10 cellular contexts compared by ENCODE assay signal in the genomic region with DNA sequence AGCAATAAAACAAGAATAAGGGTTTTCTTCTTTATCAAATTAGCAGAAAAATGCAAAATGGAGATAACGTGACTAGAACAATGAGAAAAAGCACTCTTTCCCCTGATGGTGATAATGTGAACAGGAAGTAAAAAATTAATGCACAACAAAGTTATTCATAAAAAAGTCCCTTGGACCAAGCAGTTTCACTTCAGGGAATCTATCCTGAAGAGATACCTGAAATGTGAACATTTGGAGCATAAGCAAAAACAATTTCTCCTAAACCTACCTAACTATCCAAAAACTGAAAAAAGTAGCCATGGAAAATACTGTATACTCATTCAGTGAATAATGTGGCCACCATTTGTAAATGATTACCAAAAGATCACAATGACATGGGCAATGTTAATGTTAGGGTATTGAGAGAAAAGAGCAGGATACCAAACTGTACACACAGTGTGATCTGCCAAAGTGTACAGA. TPM values are rescaled to one million over a fixed set of nuclear protein-coding genes. Genes with fewer than 3 reads are reported as not detected.
DNase-seq lines count a peak whose midpoint lies in the region; ATAC-seq and TF ChIP-seq lines count a peak whose summit lies in the region.
"Had no signal": no experiment of that assay in that cellular context is flagged by ENCODE, and none has a peak within 500 bp of the region (broad histone marks: within the 10 kb centered on the region; RNA-seq: fewer than 3 reads in every experiment).

No MANE protein-coding gene starts in this region.

- DNase-seq in activated CD4-positive, alpha-beta memory T cell treated with anti-CD3 and anti-CD28 coated beads for 36 hours: no peak
- no peak for DNase-seq in activated CD4-positive, alpha-beta memory T cell treated with anti-CD3 and anti-CD28 coated beads, Interleukin-2, amount 10 ng/mL, durations not matched to agents 7 days and 5 days
- DNase-seq in WTC11 (ENCODE audit: low spot score) (no peak), HPDE6-E6E7 (ENCODE audit: extremely low spot score) (no peak), DMS 273 (lab: John Stamatoyannopoulos, UW; ENCODE audit: unreplicated experiment) (no peak), epidermal melanocyte (ENCODE audit: insufficient read length, low spot score) (no peak)
- DNase-seq in stimulated activated naive B cell treated with anti-CD40 and anti-IgM and Interleukin-4, amounts not matched to agents 10 μg/mL and 1 μg/mL and 100 μg/mL, for 72 hours: no peak
- DNase-seq: activated T-cell treated with anti-CD3 and anti-CD28 coated beads, Interleukin-2, amount 50 U/mL, for 1 hour; KG1 had no signal

- TF ChIP-seq CTCF in WTC11 (IDR thresholded peaks at IDR 0.05): no peak

- H3K9me3 Mint-ChIP-seq in activated CD4-positive, alpha-beta memory T cell treated with anti-CD3 and anti-CD28 coated beads for 36 hours: no peaks in the 10 kb centered on the region
- H3K9me3 Mint-ChIP-seq in activated CD4-positive, alpha-beta memory T cell treated with anti-CD3 and anti-CD28 coated beads, Interleukin-2, amount 10 ng/mL, durations not matched to agents 7 days and 5 days: no peaks in the 10 kb centered on the region
- no peaks in the 10 kb centered on the region for H3K9me3 Mint-ChIP-seq in WTC11
- H3K9me3 Mint-ChIP-seq in stimulated activated naive B cell treated with anti-CD40 and anti-IgM and Interleukin-4, amounts not matched to agents 10 μg/mL and 1 μg/mL and 100 μg/mL, for 72 hours: no peaks in the 10 kb centered on the region

- ATAC-seq in HG02798 (IDR thresholded peaks at IDR 0.05; ENCODE audit: poor library complexity, unreplicated experiment) (peak; percentile 70), WTC11 (no peak)
- ATAC-seq in stimulated activated naive B cell treated with anti-CD40 and anti-IgM and Interleukin-4, amounts not matched to agents 10 μg/mL and 1 μg/mL and 100 μg/mL, for 72 hours (replicated peaks): peak; percentile 86 to 96

- H3K27me3 Mint-ChIP-seq in activated CD4-positive, alpha-beta memory T cell treated with anti-CD3 and anti-CD28 coated beads for 36 hours: no peaks in the 10 kb centered on the region
- no peaks in the 10 kb centered on the region for H3K27me3 Mint-ChIP-seq in activated CD4-positive, alpha-beta memory T cell treated with anti-CD3 and anti-CD28 coated beads, Interleukin-2, amount 10 ng/mL, durations not matched to agents 7 days and 5 days
- H3K27me3 Mint-ChIP-seq in WTC11 (ENCODE audit: low read depth): no peaks in the 10 kb centered on the region
- H3K27me3 Mint-ChIP-seq in stimulated activated naive B cell treated with anti-CD40 and anti-IgM and Interleukin-4, amounts not matched to agents 10 μg/mL and 1 μg/mL and 100 μg/mL, for 72 hours: no peaks in the 10 kb centered on the region

- POLR2A ChIA-PET in activated CD4-positive, alpha-beta memory T cell treated with anti-CD3 and anti-CD28 coated beads for 36 hours (lab: Charles Lee): no interaction called here
- POLR2A ChIA-PET in activated CD4-positive, alpha-beta memory T cell treated with anti-CD3 and anti-CD28 coated beads, Interleukin-2, amount 10 ng/mL, durations not matched to agents 7 days and 5 days (lab: Charles Lee): no interaction called here
- POLR2A ChIA-PET in WTC11 (lab: Charles Lee): no interaction called here

- CTCF ChIA-PET in activated CD4-positive, alpha-beta memory T cell treated with anti-CD3 and anti-CD28 coated beads for 36 hours (lab: Charles Lee): interaction anchor here (1.0 to 1.7 kb wide), 2 partner anchors 11 to 29 kb away, joined by 4 read pairs; no protein-coding TSS in a partner anchor
- CTCF ChIA-PET in activated CD4-positive, alpha-beta memory T cell treated with anti-CD3 and anti-CD28 coated beads, Interleukin-2, amount 10 ng/mL, durations not matched to agents 7 days and 5 days (lab: Charles Lee): no interaction called here
- CTCF ChIA-PET in WTC11 (lab: Charles Lee): no interaction called here

- no peak overlapping the region for H3K4me3 Mint-ChIP-seq in activated CD4-positive, alpha-beta memory T cell treated with anti-CD3 and anti-CD28 coated beads for 36 hours
- no peak overlapping the region for H3K4me3 Mint-ChIP-seq in activated CD4-positive, alpha-beta memory T cell treated with anti-CD3 and anti-CD28 coated beads, Interleukin-2, amount 10 ng/mL, durations not matched to agents 7 days and 5 days
- no peak overlapping the region for H3K4me3 Mint-ChIP-seq in WTC11
- H3K4me3 Mint-ChIP-seq in stimulated activated naive B cell treated with anti-CD40 and anti-IgM and Interleukin-4, amounts not matched to agents 10 μg/mL and 1 μg/mL and 100 μg/mL, for 72 hours: no peak overlapping the region

- intact Hi-C loops in activated CD4-positive, alpha-beta memory T cell treated with anti-CD3 and anti-CD28 coated beads for 36 hours (cut with micrococcal nuclease): no loop called here

- peak overlapping the region; percentile 54 for H3K27ac Mint-ChIP-seq in activated CD4-positive, alpha-beta memory T cell treated with anti-CD3 and anti-CD28 coated beads for 36 hours
- H3K27ac Mint-ChIP-seq in activated CD4-positive, alpha-beta memory T cell treated with anti-CD3 and anti-CD28 coated beads, Interleukin-2, amount 10 ng/mL, durations not matched to agents 7 days and 5 days: no peak overlapping the region
- H3K27ac Mint-ChIP-seq in WTC11: peak overlapping the region; percentile 37; the same call in 1 of the 2 replicates
- peak overlapping the region; percentile 77 for H3K27ac Mint-ChIP-seq in stimulated activated naive B cell treated with anti-CD40 and anti-IgM and Interleukin-4, amounts not matched to agents 10 μg/mL and 1 μg/mL and 100 μg/mL, for 72 hours

- peaks cover 53% of the 10 kb centered on the region for H3K4me1 Mint-ChIP-seq in activated CD4-positive, alpha-beta memory T cell treated with anti-CD3 and anti-CD28 coated beads for 36 hours (ENCODE audit: low read depth)
- peaks cover 20% of the 10 kb centered on the region for H3K4me1 Mint-ChIP-seq in activated CD4-positive, alpha-beta memory T cell treated with anti-CD3 and anti-CD28 coated beads, Interleukin-2, amount 10 ng/mL, durations not matched to agents 7 days and 5 days
- peaks cover 16% of the 10 kb centered on the region for H3K4me1 Mint-ChIP-seq in WTC11
- peaks cover 14 to 51% of the 10 kb centered on the region in 2 donors for H3K4me1 Mint-ChIP-seq in stimulated activated naive B cell treated with anti-CD40 and anti-IgM and Interleukin-4, amounts not matched to agents 10 μg/mL and 1 μg/mL and 100 μg/mL, for 72 hours

- peaks cover 26% of the 10 kb centered on the region for H3K36me3 Mint-ChIP-seq in activated CD4-positive, alpha-beta memory T cell treated with anti-CD3 and anti-CD28 coated beads for 36 hours
- H3K36me3 Mint-ChIP-seq in activated CD4-positive, alpha-beta memory T cell treated with anti-CD3 and anti-CD28 coated beads, Interleukin-2, amount 10 ng/mL, durations not matched to agents 7 days and 5 days (ENCODE audit: low read depth): peaks cover 50% of the 10 kb centered on the region
- peaks cover 15% of the 10 kb centered on the region for H3K36me3 Mint-ChIP-seq in WTC11
- H3K36me3 Mint-ChIP-seq in stimulated activated naive B cell treated with anti-CD40 and anti-IgM and Interleukin-4, amounts not matched to agents 10 μg/mL and 1 μg/mL and 100 μg/mL, for 72 hours: peaks cover 33 to 41% of the 10 kb centered on the region in 2 donors

TF ChIP-seq in WTC11, 78 proteins besides CTCF, POLR2A, EP300 and RAD21 (continues in another document):
- TF ChIP-seq GTF2I (CRISPR knock-in tag; conservative IDR thresholded peaks at IDR 0.05) (no peak), CDX4 (CRISPR knock-in tag; IDR thresholded peaks at IDR 0.05; ENCODE audit: borderline replicate concordance) (no peak), TCF7 (CRISPR knock-in tag; IDR thresholded peaks at IDR 0.05; ENCODE audit: low read depth) (no peak), ELF4 (CRISPR knock-in tag; IDR thresholded peaks at IDR 0.05; ENCODE audit: low read depth) (no peak), MYBL2 (CRISPR knock-in tag; IDR thresholded peaks at IDR 0.05) (no peak), ZSCAN18 (CRISPR knock-in tag; IDR thresholded peaks at IDR 0.05) (no peak), SOX15 (CRISPR knock-in tag; IDR thresholded peaks at IDR 0.05) (no peak), GABPB1 (CRISPR knock-in tag; IDR thresholded peaks at IDR 0.05) (no peak)
- TF ChIP-seq, protein P1, sequence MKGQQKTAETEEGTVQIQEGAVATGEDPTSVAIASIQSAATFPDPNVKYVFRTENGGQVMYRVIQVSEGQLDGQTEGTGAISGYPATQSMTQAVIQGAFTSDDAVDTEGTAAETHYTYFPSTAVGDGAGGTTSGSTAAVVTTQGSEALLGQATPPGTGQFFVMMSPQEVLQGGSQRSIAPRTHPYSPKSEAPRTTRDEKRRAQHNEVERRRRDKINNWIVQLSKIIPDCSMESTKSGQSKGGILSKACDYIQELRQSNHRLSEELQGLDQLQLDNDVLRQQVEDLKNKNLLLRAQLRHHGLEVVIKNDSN (CRISPR knock-in tag; IDR thresholded peaks at IDR 0.05): no peak

RNA-seq across cellular contexts. Expression of gene TRIP12, which starts 48.7 kb away (rescaled TPM):
- 100 to 1,000 TPM; 226 to 253 TPM for total RNA-seq in activated CD4-positive, alpha-beta memory T cell treated with anti-CD3 and anti-CD28 coated beads for 36 hours
- 100 to 1,000 TPM; 224 to 229 TPM for total RNA-seq in activated CD4-positive, alpha-beta memory T cell treated with anti-CD3 and anti-CD28 coated beads, Interleukin-2, amount 10 ng/mL, durations not matched to agents 7 days and 5 days
- total RNA-seq in WTC11 (2021): 146 to 152 TPM (median 149 TPM) in 3 replicates

RNA-seq across cellular contexts. Expression of gene FBXO36, which starts 49.2 kb away (rescaled TPM):
- 1 to 10 TPM; 1.5 TPM for total RNA-seq in activated CD4-positive, alpha-beta memory T cell treated with anti-CD3 and anti-CD28 coated beads for 36 hours
- total RNA-seq in activated CD4-positive, alpha-beta memory T cell treated with anti-CD3 and anti-CD28 coated beads, Interleukin-2, amount 10 ng/mL, durations not matched to agents 7 days and 5 days: 1 to 10 TPM in 1 of 2 experiments, under 1 TPM in 1; 0.71 to 1.1 TPM
- total RNA-seq in WTC11 (2021): 4.0 to 5.3 TPM (median 4.6 TPM) in 3 replicates
